In the genomic region with DNA sequence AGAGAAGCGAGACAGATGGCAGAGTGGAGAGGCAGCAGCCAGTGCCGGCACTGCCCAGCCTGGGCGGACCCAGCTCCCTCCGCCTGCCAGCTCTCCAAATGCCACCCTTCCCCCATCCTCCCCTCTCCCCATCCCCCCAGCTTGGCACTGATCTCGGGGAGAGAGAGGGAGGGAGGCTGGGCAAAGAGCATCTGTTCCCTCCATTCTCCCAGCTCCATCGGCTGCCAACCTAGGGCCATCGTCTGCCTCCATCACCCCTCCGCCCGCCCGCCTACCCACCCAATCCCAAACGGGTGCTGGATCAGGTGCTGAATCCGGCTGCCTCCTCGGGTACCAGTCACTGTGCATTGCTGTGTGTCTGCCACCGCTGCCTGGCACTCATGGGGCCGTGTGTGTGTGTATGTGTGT, we compare ENCODE assay signal across 17 cellular contexts. TPM values are rescaled to one million over a fixed set of nuclear protein-coding genes. Genes with fewer than 3 reads are reported as not detected.
DNase-seq lines count a peak whose midpoint lies in the region; TF ChIP-seq lines count a peak whose summit lies in the region.
"Had no signal": no experiment of that assay in that cellular context is flagged by ENCODE, and none has a peak within 500 bp of the region (broad histone marks: within the 10 kb centered on the region; RNA-seq: fewer than 3 reads in every experiment).

No MANE protein-coding gene starts in this region.

- WGBS in endodermal cell (ENCODE audit: insufficient coverage in 1 of 2, insufficient read length in 1 of 2), 2 experiments = 86 to 91% methylated on average over 7 to 14 of the region's 15 CpGs

- no peaks in the 10 kb centered on the region for H3K9me3 Mint-ChIP-seq in endodermal cell
- H3K9me3 Mint-ChIP-seq: CD8-positive, alpha-beta memory T cell; IgD-negative memory B cell; memory B cell had no signal

- no peaks in the 10 kb centered on the region for H3K36me3 Mint-ChIP-seq in endodermal cell (ENCODE audit: low read depth)

- H3K27ac ChIP-seq in rectal smooth muscle tissue (ENCODE audit: low read depth, low read length) (peak overlapping the region; percentile 69), endodermal cell (ENCODE audit: low read depth, low read length) (no peak overlapping the region), uterus (no peak overlapping the region)
- no peak overlapping the region for H3K27ac ChIP-seq in effector memory CD4-positive, alpha-beta T cell (ENCODE audit: insufficient read depth, low read length, poor library complexity, severe bottlenecking)
- H3K27ac ChIP-seq: 22Rv1 had no signal

- H3K4me3 ChIP-seq in rectal smooth muscle tissue (ENCODE audit: low read length) = no peak overlapping the region
- H3K4me3 ChIP-seq in effector memory CD4-positive, alpha-beta T cell (ENCODE audit: insufficient read depth, low read depth, low read length, poor library complexity, severe bottlenecking) = no peak overlapping the region
- H3K4me3 ChIP-seq in endodermal cell (ENCODE audit: low read length) = no peak overlapping the region
- no peak overlapping the region for H3K4me3 ChIP-seq in uterus

- intact Hi-C loops in uterus (cut with DNase I; ENCODE audit: low total_unique reads) = no loop called here

- no peaks in the 10 kb centered on the region for H3K36me3 ChIP-seq in rectal smooth muscle tissue (ENCODE audit: control insufficient read depth, insufficient read depth, low read length)
- no peaks in the 10 kb centered on the region for H3K36me3 ChIP-seq in effector memory CD4-positive, alpha-beta T cell (ENCODE audit: control insufficient read depth, insufficient read depth, low read length)
- no peaks in the 10 kb centered on the region for H3K36me3 ChIP-seq in endodermal cell (ENCODE audit: control insufficient read depth, insufficient read depth, low read length)
- no peaks in the 10 kb centered on the region for H3K36me3 ChIP-seq in uterus

- peaks cover 3% of the 10 kb centered on the region for H3K4me1 Mint-ChIP-seq in endodermal cell
- H3K4me1 Mint-ChIP-seq: IgD-negative memory B cell had no signal

- H3K4me1 ChIP-seq in rectal smooth muscle tissue (ENCODE audit: control insufficient read depth, insufficient read depth, low read length) (peaks cover 9% of the 10 kb centered on the region), endodermal cell (ENCODE audit: control insufficient read depth, insufficient read depth, low read length) (no peaks in the 10 kb centered on the region), uterus (no peaks in the 10 kb centered on the region)
- H3K4me1 ChIP-seq in effector memory CD4-positive, alpha-beta T cell (ENCODE audit: control insufficient read depth, insufficient read depth, low read length, poor library complexity, severe bottlenecking) = no peaks in the 10 kb centered on the region

- H3K27me3 Mint-ChIP-seq in endodermal cell (ENCODE audit: insufficient read depth) = peaks cover 28% of the 10 kb centered on the region
- H3K27me3 Mint-ChIP-seq: IgD-negative memory B cell, memory B cell had no signal

- no peak overlapping the region for H3K27ac Mint-ChIP-seq in endodermal cell
- H3K27ac Mint-ChIP-seq: IgD-negative memory B cell, memory B cell had no signal

- peak; percentile 22 for DNase-seq in NCI-H2081 (lab: John Stamatoyannopoulos, UW)
- no peak for DNase-seq in NCI-H2081 treated with DMSO at 0.1 percent for 48 hours (lab: John Stamatoyannopoulos, UW)
- peak; percentile 83 for DNase-seq in NCI-H2196 treated with DMSO at 0.1 percent for 48 hours (lab: John Stamatoyannopoulos, UW; ENCODE audit: unreplicated experiment)
- peak; percentile 91 for DNase-seq in cerebellum (ENCODE audit: low spot score)
- no peak for DNase-seq in effector memory CD4-positive, alpha-beta T cell
- no peak for DNase-seq in endodermal cell
- DNase-seq in uterus = no peak
- DNase-seq: activated CD4-positive, alpha-beta T cell treated with anti-CD3 and anti-CD28 coated beads, Interleukin-2, amount 50 U/mL, for 1 hour; activated gamma-delta T cell; CD8-positive, alpha-beta memory T cell; PC-3; T-helper 2 cell; trophoblast cell had no signal

- no peak overlapping the region for H3K9ac ChIP-seq in rectal smooth muscle tissue (ENCODE audit: low read length)
- H3K9ac ChIP-seq in endodermal cell (ENCODE audit: extremely low read depth, low read length, poor library complexity, severe bottlenecking) = no peak overlapping the region

- H3K27me3 ChIP-seq in rectal smooth muscle tissue (ENCODE audit: control insufficient read depth, insufficient read depth, low read length) = no peaks in the 10 kb centered on the region
- H3K27me3 ChIP-seq in effector memory CD4-positive, alpha-beta T cell (replicated peaks; ENCODE audit: control insufficient read depth, insufficient read depth, low read length, poor library complexity, severe bottlenecking) = no peaks in the 10 kb centered on the region
- H3K27me3 ChIP-seq in endodermal cell (ENCODE audit: control insufficient read depth, insufficient read depth, low read length, poor library complexity, severe bottlenecking) = no peaks in the 10 kb centered on the region
- H3K27me3 ChIP-seq in uterus = no peaks in the 10 kb centered on the region

- no peak for TF ChIP-seq CTCF in endodermal cell (conservative IDR thresholded peaks at IDR 0.05)
- TF ChIP-seq CTCF in uterus (IDR thresholded peaks at IDR 0.05) = no peak

- H3K9me3 ChIP-seq in effector memory CD4-positive, alpha-beta T cell (ENCODE audit: control insufficient read depth, low read length) = no peaks in the 10 kb centered on the region
- H3K9me3 ChIP-seq in endodermal cell (ENCODE audit: control insufficient read depth, low read length) (no peaks in the 10 kb centered on the region), uterus (no peaks in the 10 kb centered on the region)

- no peak overlapping the region for H3K4me3 Mint-ChIP-seq in endodermal cell
- H3K4me3 Mint-ChIP-seq: memory B cell had no signal

- TF ChIP-seq POLR2A in uterus (IDR thresholded peaks at IDR 0.05) = no peak

RNA-seq across cellular contexts. Expression of a gene that starts 38.6 kb away (rescaled TPM):
- total RNA-seq in cerebellum (4.2 TPM), endodermal cell (10 to 100 TPM; 12.8 to 15.4 TPM), uterus (1 to 10 TPM in 1 of 4 donors, under 1 TPM in 1, not detected in 2; 0.35 to 1.7 TPM)
- polyA plus RNA-seq in endodermal cell (2013, experiment 1 of 2) = 15.2 TPM
- 13.2 TPM for polyA plus RNA-seq in endodermal cell (2013, experiment 2 of 2)
- polyA plus RNA-seq: CD8-positive, alpha-beta memory T cell had no signal

RNA-seq across cellular contexts. Expression of a gene that starts 43.1 kb away (rescaled TPM):
- total RNA-seq in cerebellum (10.0 TPM), endodermal cell (10 to 100 TPM; 13.0 to 17.0 TPM), uterus (10 to 100 TPM in 3 of 4 donors, 1 to 10 TPM in 1; 6.4 to 16.8 (median 15.2) TPM)
- 17.3 TPM for polyA plus RNA-seq in endodermal cell (2013, experiment 1 of 2)
- 15.7 TPM for polyA plus RNA-seq in endodermal cell (2013, experiment 2 of 2)

RNA-seq across cellular contexts. Expression of a gene that starts 43.5 kb away (rescaled TPM):
- total RNA-seq in cerebellum (33.4 TPM), endodermal cell (10 to 100 TPM; 43.2 to 45.3 TPM), uterus (10 to 100 TPM; 14.3 to 53.5 (median 38.9) TPM)
- polyA plus RNA-seq in endodermal cell (2013, experiment 1 of 2) = 59.9 TPM
- 47.9 TPM for polyA plus RNA-seq in endodermal cell (2013, experiment 2 of 2)

RNA-seq across cellular contexts. Expression of a gene that starts 54.6 kb away (rescaled TPM):
- total RNA-seq in cerebellum (27.5 TPM), endodermal cell (100 to 1,000 TPM; 203 to 209 TPM), uterus (10 to 100 TPM; 38.9 to 98.8 (median 68.8) TPM)
- 85.8 TPM for polyA plus RNA-seq in endodermal cell (2013, experiment 1 of 2)
- 69.8 TPM for polyA plus RNA-seq in endodermal cell (2013, experiment 2 of 2)

Comparison
In these comparisons a context has a peak if more than half of its experiments do, and no peak if none do; other contexts are left out.
1. DNase-seq: peak in NCI-H2081 (2 of 2), NCI-H2196 treated with DMSO at 0.1 percent for 48 hours (single experiment) and cerebellum (single experiment); none in NCI-H2081 treated with DMSO at 0.1 percent for 48 hours (single experiment), effector memory CD4-positive, alpha-beta T cell (0 of 3), endodermal cell (single experiment) and uterus (0 of 2).